In the genomic region with DNA sequence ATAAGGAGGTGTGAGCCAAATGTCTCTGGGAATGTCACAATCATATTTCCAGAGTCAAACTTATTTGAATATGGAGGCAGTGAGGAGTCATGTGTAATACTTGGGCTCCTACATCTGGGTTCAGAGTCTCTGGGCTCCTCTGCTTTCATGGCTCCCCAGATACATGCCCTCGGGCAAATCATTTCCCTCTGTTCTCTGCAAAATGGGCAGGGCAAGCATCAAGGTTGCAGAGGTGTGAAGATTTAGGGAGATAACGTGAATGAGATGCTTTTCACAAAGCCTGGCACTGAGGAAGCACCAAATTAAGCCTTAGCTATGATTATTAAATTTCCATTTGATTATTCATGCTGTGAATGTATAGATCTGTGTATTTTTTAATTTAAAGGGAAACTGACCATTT, we compare ENCODE assay signal across 20 cellular contexts.
DNase-seq lines count a peak whose midpoint lies in the region; ATAC-seq and TF ChIP-seq lines count a peak whose summit lies in the region.
"Had no signal": no experiment of that assay in that cellular context is flagged by ENCODE, and none has a peak within 500 bp of the region (broad histone marks: within the 10 kb centered on the region; RNA-seq: fewer than 3 reads in every experiment).

No MANE protein-coding gene starts in this region.

- no peaks in the 10 kb centered on the region for H3K4me1 ChIP-seq in CD8-positive, alpha-beta T cell (ENCODE audit: insufficient read depth, low read length)
- peaks cover 25% of the 10 kb centered on the region for H3K4me1 ChIP-seq in foreskin keratinocyte
- no peaks in the 10 kb centered on the region for H3K4me1 ChIP-seq in testis

- no peaks in the 10 kb centered on the region for H3K27me3 Mint-ChIP-seq in activated CD8-positive, alpha-beta memory T cell treated with anti-CD3 and anti-CD28 coated beads, Interleukin-2, amount 10 ng/mL, durations not matched to agents 7 days and 5 days
- no peaks in the 10 kb centered on the region for H3K27me3 Mint-ChIP-seq in CD8-positive, alpha-beta T cell (ENCODE audit: low read depth)
- H3K27me3 Mint-ChIP-seq in T-helper 17 cell = no peaks in the 10 kb centered on the region
- H3K27me3 Mint-ChIP-seq: CD4-positive, alpha-beta T cell had no signal

- H3K27ac ChIP-seq in CD8-positive, alpha-beta T cell (ENCODE audit: low read depth, low read length) = no peak overlapping the region
- H3K27ac ChIP-seq in foreskin keratinocyte (peak overlapping the region; percentile 90), testis (no peak overlapping the region)
- H3K27ac ChIP-seq: RWPE1 had no signal

- no peak for DNase-seq in activated CD8-positive, alpha-beta memory T cell treated with anti-CD3 and anti-CD28 coated beads, Interleukin-2, amount 10 ng/mL, durations not matched to agents 7 days and 5 days
- no peak for DNase-seq in activated CD8-positive, alpha-beta memory T cell treated with anti-CD3 and anti-CD28 coated beads, Interleukin-2, amount 50 U/mL, for 4 hours
- DNase-seq in CD8-positive, alpha-beta T cell = peak in 1 of 7 experiments; percentile 21
- DNase-seq in T-helper 17 cell = no peak
- DNase-seq in foreskin keratinocyte = no peak
- no peak for DNase-seq in testis
- DNase-seq in NCI-H2196 (lab: John Stamatoyannopoulos, UW; ENCODE audit: unreplicated experiment) = no peak
- DNase-seq: Calu3, EL, NCI-H1105 treated with DMSO at 0.1 percent for 48 hours, NCI-H1694, NCI-H2081 treated with DMSO at 0.1 percent for 48 hours, OCI-M1, SIG-M5 had no signal

- H3K4me3 Mint-ChIP-seq in activated CD8-positive, alpha-beta memory T cell treated with anti-CD3 and anti-CD28 coated beads, Interleukin-2, amount 10 ng/mL, durations not matched to agents 7 days and 5 days = no peak overlapping the region
- H3K4me3 Mint-ChIP-seq in CD8-positive, alpha-beta T cell = no peak overlapping the region
- no peak overlapping the region for H3K4me3 Mint-ChIP-seq in T-helper 17 cell
- H3K4me3 Mint-ChIP-seq: CD4-positive, alpha-beta T cell; GM23338 had no signal

- POLR2A ChIA-PET in CD8-positive, alpha-beta T cell (lab: Charles Lee) = no interaction called here

- no peaks in the 10 kb centered on the region for H3K9me3 ChIP-seq in CD8-positive, alpha-beta T cell (ENCODE audit: low read length)
- no peaks in the 10 kb centered on the region for H3K9me3 ChIP-seq in T-helper 17 cell (ENCODE audit: control insufficient read depth, low read length, poor library complexity, severe bottlenecking)
- H3K9me3 ChIP-seq in testis = no peaks in the 10 kb centered on the region

- 89 to 97% methylated on average over 2 of the region's 2 CpGs for WGBS in testis, 2 donors

- no peaks in the 10 kb centered on the region for H3K36me3 Mint-ChIP-seq in activated CD8-positive, alpha-beta memory T cell treated with anti-CD3 and anti-CD28 coated beads, Interleukin-2, amount 10 ng/mL, durations not matched to agents 7 days and 5 days
- H3K36me3 Mint-ChIP-seq in CD8-positive, alpha-beta T cell = no peaks in the 10 kb centered on the region
- no peaks in the 10 kb centered on the region for H3K36me3 Mint-ChIP-seq in T-helper 17 cell (ENCODE audit: low read depth)

- TF ChIP-seq POLR2A in testis (IDR thresholded peaks at IDR 0.05) = no peak

- peaks cover 2% of the 10 kb centered on the region for H3K9me3 Mint-ChIP-seq in activated CD8-positive, alpha-beta memory T cell treated with anti-CD3 and anti-CD28 coated beads, Interleukin-2, amount 10 ng/mL, durations not matched to agents 7 days and 5 days (ENCODE audit: low read depth)
- H3K9me3 Mint-ChIP-seq in CD8-positive, alpha-beta T cell = no peaks in the 10 kb centered on the region
- H3K9me3 Mint-ChIP-seq: CD4-positive, alpha-beta T cell; GM23338 had no signal

- H3K27me3 ChIP-seq in CD8-positive, alpha-beta T cell (ENCODE audit: insufficient read depth, low read length) = no peaks in the 10 kb centered on the region
- H3K27me3 ChIP-seq in foreskin keratinocyte (no peaks in the 10 kb centered on the region), testis (no peaks in the 10 kb centered on the region)

- no peak overlapping the region for H3K4me3 ChIP-seq in CD8-positive, alpha-beta T cell (ENCODE audit: low read depth, low read length)
- no peak overlapping the region for H3K4me3 ChIP-seq in testis
- H3K4me3 ChIP-seq: GM23338, K562 had no signal

- CTCF ChIA-PET in activated CD8-positive, alpha-beta memory T cell treated with anti-CD3 and anti-CD28 coated beads, Interleukin-2, amount 10 ng/mL, durations not matched to agents 7 days and 5 days (lab: Charles Lee) = interaction anchor here (1.1 kb wide), 1 partner anchor 19 kb away, joined by 8 read pairs; no protein-coding TSS in a partner anchor
- CTCF ChIA-PET in CD8-positive, alpha-beta T cell (lab: Charles Lee) = interaction anchor here (1.1 kb wide), 1 partner anchor 283 kb away, joined by 5 read pairs; no protein-coding TSS in a partner anchor

- peak; percentile 47 for ATAC-seq in activated CD8-positive, alpha-beta memory T cell treated with anti-CD3 and anti-CD28 coated beads, Interleukin-2, amount 10 ng/mL, durations not matched to agents 7 days and 5 days
- peak; percentile 67 for ATAC-seq in CD8-positive, alpha-beta T cell
- ATAC-seq in T-helper 17 cell = peak; percentile 64
- ATAC-seq in foreskin keratinocyte = peak; percentile 47
- no peak for ATAC-seq in HG03565 (IDR thresholded peaks at IDR 0.05; ENCODE audit: unreplicated experiment)
- ATAC-seq: GM23338, HCT116, K562 had no signal

- H3K36me3 ChIP-seq in CD8-positive, alpha-beta T cell (ENCODE audit: insufficient read depth, low read length) = no peaks in the 10 kb centered on the region
- H3K36me3 ChIP-seq in testis (ENCODE audit: low read depth, missing control alignments) = no peaks in the 10 kb centered on the region

- peaks cover 8% of the 10 kb centered on the region for H3K4me1 Mint-ChIP-seq in activated CD8-positive, alpha-beta memory T cell treated with anti-CD3 and anti-CD28 coated beads, Interleukin-2, amount 10 ng/mL, durations not matched to agents 7 days and 5 days
- peaks cover 6% of the 10 kb centered on the region for H3K4me1 Mint-ChIP-seq in CD8-positive, alpha-beta T cell (ENCODE audit: low read depth)
- H3K4me1 Mint-ChIP-seq in T-helper 17 cell = peaks cover 2% of the 10 kb centered on the region

- H3K27ac Mint-ChIP-seq in activated CD8-positive, alpha-beta memory T cell treated with anti-CD3 and anti-CD28 coated beads, Interleukin-2, amount 10 ng/mL, durations not matched to agents 7 days and 5 days = no peak overlapping the region
- H3K27ac Mint-ChIP-seq in CD8-positive, alpha-beta T cell = no peak overlapping the region
- no peak overlapping the region for H3K27ac Mint-ChIP-seq in T-helper 17 cell
- H3K27ac Mint-ChIP-seq: CD4-positive, alpha-beta T cell; GM23338 had no signal

- no peak for TF ChIP-seq CTCF in CD8-positive, alpha-beta T cell (IDR thresholded peaks at IDR 0.05)
- TF ChIP-seq CTCF in foreskin keratinocyte (conservative IDR thresholded peaks at IDR 0.05) (no peak), testis (IDR thresholded peaks at IDR 0.05) (no peak)

- intact Hi-C loops in CD8-positive, alpha-beta T cell (cut with DNase I, micrococcal nuclease) = no loop called here
- intact Hi-C loops in testis (cut with DNase I; ENCODE audit: low total_unique reads) = no loop called here
